13 cellular contexts compared by ENCODE assay signal in genomic region chr5:133273661-133274596, GRCh38.
A peak's percentile ranks its signal among the peaks of the same experiment; 100 is the strongest.
DNase-seq lines count a peak whose midpoint lies in the region; ATAC-seq, FAIRE-seq and TF ChIP-seq lines count a peak whose summit lies in the region.
"Had no signal": no experiment of that assay in that cellular context is flagged by ENCODE, and none has a peak within 500 bp of the region (broad histone marks: within the 10 kb centered on the region; RNA-seq: fewer than 3 reads in every experiment).

No MANE protein-coding gene starts in this region.

- H3K4me3 ChIP-seq in bronchial epithelial cell (ENCODE audit: low read depth, low read length) (no peak overlapping the region), left lung (no peak overlapping the region)
- H3K4me3 ChIP-seq: Peyer's patch had no signal

- H3K36me3 ChIP-seq in bronchial epithelial cell (ENCODE audit: control insufficient read depth, insufficient read depth, low read length) (no peaks in the 10 kb centered on the region), left lung (no peaks in the 10 kb centered on the region)
- H3K36me3 ChIP-seq: Peyer's patch had no signal

- peak; percentile 51 for ATAC-seq in left lung
- no peak for ATAC-seq in activated CD8-positive, alpha-beta T cell treated with anti-CD3 and anti-CD28 coated beads for 36 hours
- ATAC-seq: HCT116 had no signal

- no peak overlapping the region for H3K27ac ChIP-seq in left lung
- H3K27ac ChIP-seq: Peyer's patch had no signal

- no peak for TF ChIP-seq POLR2A in GM12892 (IDR thresholded peaks at IDR 0.05; ENCODE audit: low read depth, low read length)

- H3K4me3 Mint-ChIP-seq in HFFc6, result no peak overlapping the region
- no peak overlapping the region for H3K4me3 Mint-ChIP-seq in activated CD8-positive, alpha-beta T cell treated with anti-CD3 and anti-CD28 coated beads for 36 hours
- H3K4me3 Mint-ChIP-seq: activated CD4-positive, alpha-beta T cell treated with anti-CD3 and anti-CD28 coated beads, Interleukin-2, amount 10 ng/mL, durations not matched to agents 7 days and 5 days; activated T-helper 1 cell treated with anti-CD3 and anti-CD28 coated beads, Interleukin-12 subunit alpha, Interleukin-12 subunit beta, Interleukin-2, Interleukin-4 antibody, amounts not matched to agents 30 ng/mL and 10 ng/mL and 1 ng/mL, durations not matched to agents 14 hours and 24 hours and 36 hours had no signal

- H3K4me1 Mint-ChIP-seq in HFFc6 (ENCODE audit: low read depth), result no peaks in the 10 kb centered on the region
- no peaks in the 10 kb centered on the region for H3K4me1 Mint-ChIP-seq in activated CD8-positive, alpha-beta T cell treated with anti-CD3 and anti-CD28 coated beads for 36 hours (ENCODE audit: low read depth)
- H3K4me1 Mint-ChIP-seq: activated CD4-positive, alpha-beta T cell treated with anti-CD3 and anti-CD28 coated beads, Interleukin-2, amount 10 ng/mL, durations not matched to agents 7 days and 5 days had no signal

- CTCF ChIA-PET in activated CD8-positive, alpha-beta T cell treated with anti-CD3 and anti-CD28 coated beads for 36 hours (lab: Charles Lee), result interaction anchor here (1.1 kb wide), 1 partner anchor 28 kb away, joined by 3 read pairs; no protein-coding TSS in a partner anchor

- no peaks in the 10 kb centered on the region for H3K36me3 Mint-ChIP-seq in HFFc6 (ENCODE audit: low read depth)
- no peaks in the 10 kb centered on the region for H3K36me3 Mint-ChIP-seq in activated CD8-positive, alpha-beta T cell treated with anti-CD3 and anti-CD28 coated beads for 36 hours (ENCODE audit: low read depth)

- DNase-seq in AG08395 (ENCODE audit: low spot score) (peak; percentile 75), HFFc6 (peak; percentile 12), bronchial epithelial cell (ENCODE audit: low read depth) (peak; percentile 38), left lung (no peak), GM12892 (ENCODE audit: insufficient read length) (no peak), NCI-H2081 (lab: John Stamatoyannopoulos, UW) (no peak)
- DNase-seq in effector CD8-positive, alpha-beta T cell (lab: John Stamatoyannopoulos, UW), result no peak
- no peak for DNase-seq in activated CD8-positive, alpha-beta T cell treated with anti-CD3 and anti-CD28 coated beads for 36 hours
- DNase-seq: activated CD4-positive, alpha-beta T cell treated with anti-CD3 and anti-CD28 coated beads, Interleukin-2, amount 10 ng/mL, durations not matched to agents 7 days and 5 days; NCI-H345; Peyer's patch had no signal

- intact Hi-C loops in left lung (cut with DNase I), result no loop called here
- intact Hi-C loops in activated CD8-positive, alpha-beta T cell treated with anti-CD3 and anti-CD28 coated beads for 36 hours (cut with micrococcal nuclease), result no loop called here

- POLR2A ChIA-PET in activated CD8-positive, alpha-beta T cell treated with anti-CD3 and anti-CD28 coated beads for 36 hours (lab: Charles Lee), result interaction anchor here (0.8 kb wide), 1 partner anchor 135 kb away, joined by 4 read pairs; no protein-coding TSS in a partner anchor

- H3K27me3 ChIP-seq in bronchial epithelial cell (ENCODE audit: control insufficient read depth, insufficient read depth, low read length) (no peaks in the 10 kb centered on the region), left lung (no peaks in the 10 kb centered on the region)
- H3K27me3 ChIP-seq: Peyer's patch had no signal

- no peak overlapping the region for H3K27ac Mint-ChIP-seq in HFFc6
- no peak overlapping the region for H3K27ac Mint-ChIP-seq in activated CD8-positive, alpha-beta T cell treated with anti-CD3 and anti-CD28 coated beads for 36 hours
- H3K27ac Mint-ChIP-seq: activated CD4-positive, alpha-beta T cell treated with anti-CD3 and anti-CD28 coated beads, Interleukin-2, amount 10 ng/mL, durations not matched to agents 7 days and 5 days; activated T-helper 1 cell treated with anti-CD3 and anti-CD28 coated beads, Interleukin-12 subunit alpha, Interleukin-12 subunit beta, Interleukin-2, Interleukin-4 antibody, amounts not matched to agents 30 ng/mL and 10 ng/mL and 1 ng/mL, durations not matched to agents 14 hours and 24 hours and 36 hours had no signal

- no peak for FAIRE-seq in bronchial epithelial cell (lab: Jason Lieb, UNC)
- no peak for FAIRE-seq in GM12892 (lab: Jason Lieb, UNC)

- no peaks in the 10 kb centered on the region for H3K4me1 ChIP-seq in left lung
- H3K4me1 ChIP-seq: Peyer's patch had no signal

- no peak for TF ChIP-seq CTCF in HFFc6 (IDR thresholded peaks at IDR 0.05)
- TF ChIP-seq CTCF in bronchial epithelial cell (IDR thresholded peaks at IDR 0.05; ENCODE audit: insufficient read depth, low read length, severe bottlenecking), result no peak
- no peak for TF ChIP-seq CTCF in left lung (IDR thresholded peaks at IDR 0.05)
- TF ChIP-seq CTCF in activated CD8-positive, alpha-beta T cell treated with anti-CD3 and anti-CD28 coated beads for 36 hours (IDR thresholded peaks at IDR 0.05), result no peak

- H3K27me3 Mint-ChIP-seq in HFFc6 (ENCODE audit: insufficient read depth), result peaks cover 42% of the 10 kb centered on the region
- H3K27me3 Mint-ChIP-seq in activated CD8-positive, alpha-beta T cell treated with anti-CD3 and anti-CD28 coated beads for 36 hours, result no peaks in the 10 kb centered on the region
- H3K27me3 Mint-ChIP-seq: activated CD4-positive, alpha-beta T cell treated with anti-CD3 and anti-CD28 coated beads, Interleukin-2, amount 10 ng/mL, durations not matched to agents 7 days and 5 days had no signal

- no peaks in the 10 kb centered on the region for H3K9me3 ChIP-seq in left lung
- H3K9me3 ChIP-seq: Peyer's patch had no signal

- H3K9me3 Mint-ChIP-seq in HFFc6, result no peaks in the 10 kb centered on the region
- H3K9me3 Mint-ChIP-seq in activated CD8-positive, alpha-beta T cell treated with anti-CD3 and anti-CD28 coated beads for 36 hours, result no peaks in the 10 kb centered on the region
- H3K9me3 Mint-ChIP-seq: activated CD4-positive, alpha-beta T cell treated with anti-CD3 and anti-CD28 coated beads, Interleukin-2, amount 10 ng/mL, durations not matched to agents 7 days and 5 days; activated T-helper 1 cell treated with anti-CD3 and anti-CD28 coated beads, Interleukin-12 subunit alpha, Interleukin-12 subunit beta, Interleukin-2, Interleukin-4 antibody, amounts not matched to agents 30 ng/mL and 10 ng/mL and 1 ng/mL, durations not matched to agents 14 hours and 24 hours and 36 hours had no signal

Comparison
In these comparisons a context has a peak if more than half of its experiments do, and no peak if none do; other contexts are left out.
1. DNase-seq: peak in AG08395 (single experiment), HFFc6 (single experiment) and bronchial epithelial cell (single experiment); none in left lung (0 of 2), effector CD8-positive, alpha-beta T cell (single experiment), activated CD8-positive, alpha-beta T cell treated with anti-CD3 and anti-CD28 coated beads for 36 hours (single experiment), GM12892 (single experiment) and NCI-H2081 (0 of 2).